In genomic region chr6:132511836-132512230, GRCh38 we compare ENCODE assay signal across 8 cellular contexts. TPM values are rescaled to one million over a fixed set of nuclear protein-coding genes. Genes with fewer than 3 reads are reported as not detected.
A peak's percentile ranks its signal among the peaks of the same experiment; 100 is the strongest.
DNase-seq lines count a peak whose midpoint lies in the region; ATAC-seq, FAIRE-seq and TF ChIP-seq lines count a peak whose summit lies in the region.

No MANE protein-coding gene starts in this region.

- WGBS in transverse colon (ENCODE audit: low coverage in 1 of 2), 2 donors: 6 to 21% methylated on average over 2 of the region's 2 CpGs

- H3K4me3 Mint-ChIP-seq in activated naive CD4-positive, alpha-beta T cell treated with anti-CD3 and anti-CD28 coated beads for 36 hours: peak overlapping the region; percentile 78
- H3K4me3 Mint-ChIP-seq in activated naive CD8-positive, alpha-beta T cell: peak overlapping the region; percentile 94

- no peaks in the 10 kb centered on the region for H3K9me3 ChIP-seq in transverse colon

- peaks cover 11 to 45% (median 18%) of the 10 kb centered on the region in 4 donors for H3K4me1 ChIP-seq in transverse colon

- peaks cover 31% of the 10 kb centered on the region for H3K4me1 Mint-ChIP-seq in activated naive CD4-positive, alpha-beta T cell treated with anti-CD3 and anti-CD28 coated beads for 36 hours (ENCODE audit: low read depth)
- peaks cover 39% of the 10 kb centered on the region for H3K4me1 Mint-ChIP-seq in activated naive CD8-positive, alpha-beta T cell (ENCODE audit: low read depth)

- H3K9me3 Mint-ChIP-seq in activated naive CD4-positive, alpha-beta T cell treated with anti-CD3 and anti-CD28 coated beads for 36 hours: no peaks in the 10 kb centered on the region
- H3K9me3 Mint-ChIP-seq in activated naive CD8-positive, alpha-beta T cell (ENCODE audit: low read depth): no peaks in the 10 kb centered on the region

- CTCF ChIA-PET in activated naive CD4-positive, alpha-beta T cell treated with anti-CD3 and anti-CD28 coated beads for 36 hours (lab: Charles Lee): no interaction called here

- intact Hi-C loops in activated naive CD4-positive, alpha-beta T cell treated with anti-CD3 and anti-CD28 coated beads for 36 hours (cut with micrococcal nuclease): loop anchor here (1.0 to 5.0 kb wide), 3 partner anchors 16 to 1440 kb away; partner anchors contain the start of gene TBPL1
- intact Hi-C loops in transverse colon (cut with DNase I; ENCODE audit: low total_unique reads): no loop called here

- no peak for TF ChIP-seq POLR2A in transverse colon (IDR thresholded peaks at IDR 0.05)
- TF ChIP-seq POLR2A in GM12892 (IDR thresholded peaks at IDR 0.05; ENCODE audit: low read depth, low read length): no peak

- peaks cover 3% of the 10 kb centered on the region for H3K36me3 Mint-ChIP-seq in activated naive CD4-positive, alpha-beta T cell treated with anti-CD3 and anti-CD28 coated beads for 36 hours (ENCODE audit: low read depth)
- peaks cover 14% of the 10 kb centered on the region for H3K36me3 Mint-ChIP-seq in activated naive CD8-positive, alpha-beta T cell

- TF ChIP-seq CTCF in kidney epithelial cell (IDR thresholded peaks at IDR 0.05; ENCODE audit: insufficient read depth, low read length, poor library complexity, severe bottlenecking): no peak
- TF ChIP-seq CTCF in transverse colon (IDR thresholded peaks at IDR 0.05): no peak

- H3K27me3 ChIP-seq in kidney epithelial cell (ENCODE audit: control insufficient read depth, insufficient read depth, low read length): no peaks in the 10 kb centered on the region
- no peaks in the 10 kb centered on the region for H3K27me3 ChIP-seq in transverse colon

- no peak for FAIRE-seq in GM12892 (lab: Jason Lieb, UNC)

- H3K36me3 ChIP-seq in kidney epithelial cell (ENCODE audit: control insufficient read depth, insufficient read depth, low read length): no peaks in the 10 kb centered on the region
- H3K36me3 ChIP-seq in transverse colon: no peaks in the 10 kb centered on the region

- DNase-seq in activated naive CD4-positive, alpha-beta T cell treated with anti-CD3 and anti-CD28 coated beads for 36 hours: no peak
- no peak for DNase-seq in activated naive CD4-positive, alpha-beta T cell treated with Interleukin-2 at 50 U/mL for 16 hours
- DNase-seq in kidney epithelial cell (ENCODE audit: low read depth) (no peak), transverse colon (no peak), GM12892 (ENCODE audit: insufficient read length) (no peak), NCI-H2196 (lab: John Stamatoyannopoulos, UW; ENCODE audit: unreplicated experiment) (no peak)

- H3K27me3 Mint-ChIP-seq in activated naive CD4-positive, alpha-beta T cell treated with anti-CD3 and anti-CD28 coated beads for 36 hours (ENCODE audit: low read depth): no peaks in the 10 kb centered on the region
- H3K27me3 Mint-ChIP-seq in activated naive CD8-positive, alpha-beta T cell: no peaks in the 10 kb centered on the region

- peak overlapping the region; percentile 90 to 91 (median 90) for H3K27ac ChIP-seq in transverse colon

- in situ Hi-C loops in transverse colon (cut with MboI; ENCODE audit: low pct_ligation_motif_present in 1 of 4, low pct_unique_long_range_greater_than_20kb in 1 of 4, low sequenced_read_pairs in 3 of 4): no loop called here

- peak overlapping the region; percentile 75 for H3K4me3 ChIP-seq in kidney epithelial cell (ENCODE audit: low read depth, low read length)
- H3K4me3 ChIP-seq in transverse colon: peak overlapping the region; percentile 63 to 97 (median 67)

- no peak overlapping the region for H3K27ac Mint-ChIP-seq in activated naive CD4-positive, alpha-beta T cell treated with anti-CD3 and anti-CD28 coated beads for 36 hours
- no peak overlapping the region for H3K27ac Mint-ChIP-seq in activated naive CD8-positive, alpha-beta T cell

- ATAC-seq in GM19351 (IDR thresholded peaks at IDR 0.05; ENCODE audit: unreplicated experiment): no peak

- TF ChIP-seq EP300 in transverse colon (IDR thresholded peaks at IDR 0.05; ENCODE audit: low read depth): no peak

RNA-seq across cellular contexts. Expression of gene STX7, which starts 1.1 kb away (rescaled TPM):
- 10 to 100 TPM; 11.3 to 11.7 TPM for total RNA-seq in activated naive CD4-positive, alpha-beta T cell treated with anti-CD3 and anti-CD28 coated beads for 36 hours
- total RNA-seq in kidney epithelial cell: 35.8 and 42.2 TPM in 2 replicates
- 10 to 100 TPM in 3 of 4 donors, 1 to 10 TPM in 1; 9.0 to 50.9 (median 40.8) TPM for total RNA-seq in transverse colon
- polyA plus RNA-seq in GM12892 (2012; ENCODE audit: missing spikeins): 37.8 TPM

RNA-seq across cellular contexts. Expression of gene TAAR9, which starts 26.2 kb away (rescaled TPM):
- total RNA-seq in activated naive CD4-positive, alpha-beta T cell treated with anti-CD3 and anti-CD28 coated beads for 36 hours: not detected
- total RNA-seq in kidney epithelial cell (not detected in 2 replicates), transverse colon (not detected)
- polyA plus RNA-seq in GM12892 (2012; ENCODE audit: missing spikeins): not detected

RNA-seq across cellular contexts. Expression of gene TAAR8, which starts 40.6 kb away (rescaled TPM):
- total RNA-seq in activated naive CD4-positive, alpha-beta T cell treated with anti-CD3 and anti-CD28 coated beads for 36 hours: not detected
- total RNA-seq in kidney epithelial cell (not detected in 2 replicates), transverse colon (not detected)
- polyA plus RNA-seq in GM12892 (2012; ENCODE audit: missing spikeins): not detected

RNA-seq across cellular contexts. Expression of gene TAAR6, which starts 58.3 kb away (rescaled TPM):
- not detected for total RNA-seq in activated naive CD4-positive, alpha-beta T cell treated with anti-CD3 and anti-CD28 coated beads for 36 hours
- total RNA-seq in kidney epithelial cell: not detected in 2 replicates
- total RNA-seq in transverse colon: not detected
- polyA plus RNA-seq in GM12892 (2012; ENCODE audit: missing spikeins): not detected
